Comparison of ENCODE assay signal across 3 cellular contexts in genomic region chr2:20514596-20515269, GRCh38.
A peak's percentile ranks its signal among the peaks of the same experiment; 100 is the strongest.
TF ChIP-seq lines count a peak whose summit lies in the region.

No MANE protein-coding gene starts in this region.

TF ChIP-seq in A549, 52 proteins besides CTCF, POLR2A, EP300 and RAD21:
- no peak for TF ChIP-seq FOSL2 (IDR thresholded peaks at IDR 0.05)
- peak; percentile 41 for TF ChIP-seq FOSL2 (CRISPR knock-in tag; IDR thresholded peaks at IDR 0.05)
- TF ChIP-seq CHD4 (IDR thresholded peaks at IDR 0.05; ENCODE audit: borderline replicate concordance) = no peak

TF ChIP-seq in IMR-90, 13 proteins besides CTCF, POLR2A, EP300 and RAD21:
- TF ChIP-seq RFX5 (IDR thresholded peaks at IDR 0.05; ENCODE audit: low read depth, low read length) = no peak
- 0 out of 2 replicates have a peak, but pooled peaks have one; percentile 26 for TF ChIP-seq MXI1 (IDR thresholded peaks at IDR 0.05; ENCODE audit: borderline replicate concordance, low read depth, low read length)
- TF ChIP-seq CHD1 (IDR thresholded peaks at IDR 0.05; ENCODE audit: low read depth, low read length) = no peak
- peak; percentile 91 for TF ChIP-seq BHLHE40 (IDR thresholded peaks at IDR 0.05; ENCODE audit: low read depth, low read length)
- TF ChIP-seq FOS (IDR thresholded peaks at IDR 0.05; ENCODE audit: low read depth, low read length) = peak; percentile 88
- TF ChIP-seq NFE2L2 (IDR thresholded peaks at IDR 0.05; ENCODE audit: low read depth, low read length) = no peak
- TF ChIP-seq RCOR1 (IDR thresholded peaks at IDR 0.05; ENCODE audit: insufficient replicate concordance, low read length) = no peak
- TF ChIP-seq MAZ (IDR thresholded peaks at IDR 0.05; ENCODE audit: borderline replicate concordance, low read depth, low read length) = peak; percentile 60
- no peak for TF ChIP-seq MAFK (IDR thresholded peaks at IDR 0.05; ENCODE audit: low read depth, low read length)
- no peak for TF ChIP-seq SMC3 (IDR thresholded peaks at IDR 0.05; ENCODE audit: low read depth, low read length)
- TF ChIP-seq CEBPB (IDR thresholded peaks at IDR 0.05; ENCODE audit: low read depth, low read length) = peak; percentile 72
TF ChIP-seq in IMR-90: peak in this region for 5.

TF ChIP-seq in H1, 55 proteins besides CTCF, POLR2A, EP300 and RAD21:
- TF ChIP-seq SP4 (IDR thresholded peaks at IDR 0.05; ENCODE audit: low read length) (no peak), HDAC6 (IDR thresholded peaks at IDR 0.05; ENCODE audit: low read depth, low read length) (no peak), TEAD4 (IDR thresholded peaks at IDR 0.05; ENCODE audit: low read depth, low read length) (peak; percentile 62; the same call in 1 of the 2 replicates), ZNF274 (IDR thresholded peaks at IDR 0.05; ENCODE audit: borderline replicate concordance, extremely low read depth, low read length) (no peak)
